In the genomic region with DNA sequence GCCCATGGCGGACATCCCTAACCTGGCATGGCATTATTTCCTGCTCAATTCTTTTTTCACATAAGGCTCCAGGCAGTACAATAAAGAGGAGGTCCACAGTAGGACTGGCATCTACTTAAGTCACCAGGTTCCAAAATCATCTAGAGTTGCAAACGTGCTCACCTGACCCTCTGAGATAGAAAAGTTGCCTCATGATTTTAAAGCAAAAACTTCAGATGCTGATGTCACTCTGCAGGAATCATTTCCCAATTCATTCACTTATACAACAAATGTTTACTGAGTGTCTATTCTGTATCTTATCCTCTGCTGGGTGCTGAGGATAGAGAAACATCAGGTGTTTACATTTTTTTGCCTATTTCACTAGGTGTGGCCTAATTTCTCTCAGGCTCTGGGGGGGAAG, we compare ENCODE assay signal across 21 cellular contexts. TPM values are rescaled to one million over a fixed set of nuclear protein-coding genes. Genes with fewer than 3 reads are reported as not detected.
"Had no signal": no experiment of that assay in that cellular context is flagged by ENCODE, and none has a peak within 500 bp of the region (broad histone marks: within the 10 kb centered on the region; RNA-seq: fewer than 3 reads in every experiment).

No MANE protein-coding gene starts in this region.

- H3K27ac Mint-ChIP-seq: activated B cell treated with CpG ODN at 0.5 μM for 24 hours; activated CD8-positive, alpha-beta T cell treated with anti-CD3 and anti-CD28 coated beads for 36 hours; neural progenitor cell had no signal

- H3K27me3 Mint-ChIP-seq: activated B cell treated with CpG ODN at 0.5 μM for 24 hours had no signal

- H2AFZ ChIP-seq: neural progenitor cell had no signal

- H3K4me3 Mint-ChIP-seq: activated B cell treated with CpG ODN at 0.5 μM for 24 hours; activated CD8-positive, alpha-beta T cell treated with anti-CD3 and anti-CD28 coated beads for 36 hours; activated T-cell treated with anti-CD3 and anti-CD28 coated beads, Interleukin-2, amount 50 U/mL, for 4 hours; neural progenitor cell had no signal

- DNase-seq: activated B cell treated with CpG ODN at 0.5 μM for 24 hours; activated CD4-positive, alpha-beta T cell treated with anti-CD3 and anti-CD28 coated beads for 48 hours; activated CD8-positive, alpha-beta T cell treated with anti-CD3 and anti-CD28 coated beads for 36 hours; activated effector memory CD4-positive, alpha-beta T cell treated with Interleukin-2 at 50 U/mL for 16 hours; activated naive CD4-positive, alpha-beta T cell treated with anti-CD3 and anti-CD28 coated beads, Interleukin-2, amount 50 U/mL, for 16 hours; activated T-cell treated with anti-CD3 and anti-CD28 coated beads, Interleukin-2, amount 50 U/mL, for 4 hours; central memory CD4-positive, alpha-beta T cell; colonic mucosa; heart right ventricle; lower lobe of right lung; midbrain; spleen; stimulated activated CD4-positive, alpha-beta T cell treated with anti-CD3 and anti-CD28 coated beads, Interleukin-1b, Interleukin-23, amount 100 ng/mL, for 48 hours; thyroid gland had no signal

- H3K4me1 ChIP-seq: colonic mucosa, gastroesophageal sphincter, heart right ventricle, lower lobe of right lung, neural progenitor cell, spleen, thyroid gland had no signal

- H3K4me2 ChIP-seq: neural progenitor cell had no signal

- H3K9me3 ChIP-seq: colonic mucosa, gastroesophageal sphincter, heart right ventricle, lower lobe of right lung, spleen, thyroid gland, vagina had no signal

- H3K27ac ChIP-seq: gastroesophageal sphincter, heart right ventricle, lower lobe of right lung, neural progenitor cell, spleen, thyroid gland, vagina had no signal

- H3K27me3 ChIP-seq: colonic mucosa, gastroesophageal sphincter, heart right ventricle, neural progenitor cell, spleen, thyroid gland, vagina had no signal

- H3K36me3 ChIP-seq: colonic mucosa, gastroesophageal sphincter, heart right ventricle, lower lobe of right lung, neural progenitor cell, spleen, thyroid gland, vagina had no signal

- H3K36me3 Mint-ChIP-seq: neural progenitor cell had no signal

- H3K4me3 ChIP-seq: colonic mucosa, gastroesophageal sphincter, heart right ventricle, lower lobe of right lung, neural progenitor cell, spleen, thyroid gland, vagina had no signal

- H3K4me1 Mint-ChIP-seq: activated B cell treated with CpG ODN at 0.5 μM for 24 hours, neural progenitor cell had no signal

- ATAC-seq: gastroesophageal sphincter, sciatic nerve had no signal

- H3K9me3 Mint-ChIP-seq: activated B cell treated with CpG ODN at 0.5 μM for 24 hours; activated CD8-positive, alpha-beta T cell treated with anti-CD3 and anti-CD28 coated beads for 36 hours; activated T-cell treated with anti-CD3 and anti-CD28 coated beads, Interleukin-2, amount 50 U/mL, for 4 hours; neural progenitor cell had no signal

RNA-seq across cellular contexts. Expression of gene ADGRF4, which starts 2.2 kb away (rescaled TPM):
- total RNA-seq: activated B cell treated with CpG ODN at 0.5 μM for 24 hours; activated CD8-positive, alpha-beta T cell treated with anti-CD3 and anti-CD28 coated beads for 36 hours; activated T-cell treated with anti-CD3 and anti-CD28 coated beads, Interleukin-2, amount 50 U/mL, for 4 hours; lower lobe of right lung; osteocyte; pulmonary artery endothelial cell; sciatic nerve; spleen; T-helper 2 cell treated with Interferon-gamma antibody and Interleukin-4, amounts not matched to agents 100 ng/mL and 5 ng/mL, for 36 hours had no signal
- polyA plus RNA-seq: spleen had no signal
